ENCODE assay signal across 9 cellular contexts in the genomic region with DNA sequence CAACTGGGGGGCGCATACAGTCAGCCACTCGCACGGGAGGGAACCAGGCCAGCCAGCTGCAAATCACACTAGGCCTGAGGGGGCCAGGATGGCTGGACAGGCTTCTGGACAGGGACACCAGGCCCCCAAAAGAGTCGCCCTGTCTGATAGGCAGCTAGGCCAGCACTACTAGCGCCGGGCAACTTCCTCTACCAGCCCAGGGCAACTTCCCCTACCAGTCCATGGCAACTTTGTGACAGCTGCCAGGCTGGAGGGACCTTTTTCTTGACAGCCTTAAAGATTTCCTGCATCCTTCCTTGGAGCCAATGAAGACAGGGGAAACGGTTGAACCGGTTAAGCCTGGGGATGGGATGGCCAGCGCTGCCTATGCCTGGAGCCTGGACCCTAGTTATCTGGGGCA. TPM values are rescaled to one million over a fixed set of nuclear protein-coding genes. Genes with fewer than 3 reads are reported as not detected.
DNase-seq lines count a peak whose midpoint lies in the region; ATAC-seq and TF ChIP-seq lines count a peak whose summit lies in the region.
"Had no signal": no experiment of that assay in that cellular context is flagged by ENCODE, and none has a peak within 500 bp of the region (broad histone marks: within the 10 kb centered on the region; RNA-seq: fewer than 3 reads in every experiment).

No MANE protein-coding gene starts in this region.

- H2BK15ac ChIP-seq in mesenchymal stem cell (ENCODE audit: low read depth, poor library complexity, severe bottlenecking): no peak overlapping the region

- peak overlapping the region in 1 of 2 experiments; percentile 2 for H3K23ac ChIP-seq in mesenchymal stem cell (ENCODE audit: low read length in 2 of 2)

- no peak overlapping the region for H3K4me2 ChIP-seq in mesenchymal stem cell (ENCODE audit: low read length, poor library complexity, severe bottlenecking)

- H3K27ac ChIP-seq in mesenchymal stem cell (ENCODE audit: low read length, poor library complexity, severe bottlenecking) (peak overlapping the region; percentile 1), upper lobe of right lung (peak overlapping the region; percentile 94)
- H3K27ac ChIP-seq: SJCRH30 had no signal

- no peak overlapping the region for H3K4me3 ChIP-seq in mesenchymal stem cell (ENCODE audit: insufficient read depth in 1 of 2, low read depth in 1 of 2, low read length in 2 of 2)
- peak overlapping the region; percentile 53 for H3K4me3 ChIP-seq in upper lobe of right lung
- H3K4me3 ChIP-seq: SJCRH30 had no signal

- peaks cover 5% of the 10 kb centered on the region for H3K36me3 Mint-ChIP-seq in activated naive CD8-positive, alpha-beta T cell treated with anti-CD3 and anti-CD28 coated beads, Interleukin-2, amount 10 ng/mL, durations not matched to agents 7 days and 5 days

- 79% methylated on average over 9 of the region's 9 CpGs for WGBS in mesenchymal stem cell

- no peaks in the 10 kb centered on the region for H3K9me3 Mint-ChIP-seq in activated naive CD8-positive, alpha-beta T cell treated with anti-CD3 and anti-CD28 coated beads, Interleukin-2, amount 10 ng/mL, durations not matched to agents 7 days and 5 days

- POLR2A ChIA-PET in activated naive CD8-positive, alpha-beta T cell treated with anti-CD3 and anti-CD28 coated beads, Interleukin-2, amount 10 ng/mL, durations not matched to agents 7 days and 5 days (lab: Charles Lee): interaction anchor here (0.9 to 10.8 kb wide), 3 partner anchors 24 to 123 kb away, joined by 3 to 229 read pairs (median 6); a partner anchor contains a TSS

- peak overlapping the region; percentile 11 for H2AK5ac ChIP-seq in mesenchymal stem cell (ENCODE audit: low read length, severe bottlenecking)

- H4K91ac ChIP-seq in mesenchymal stem cell (ENCODE audit: low read length): peak overlapping the region; percentile 12

- H3K4me1 Mint-ChIP-seq in activated naive CD8-positive, alpha-beta T cell treated with anti-CD3 and anti-CD28 coated beads, Interleukin-2, amount 10 ng/mL, durations not matched to agents 7 days and 5 days: peaks cover 69% of the 10 kb centered on the region

- H3K4me1 ChIP-seq in mesenchymal stem cell (ENCODE audit: control insufficient read depth, insufficient read depth, low read depth, low read length): peaks cover 64% of the 10 kb centered on the region
- peaks cover 84% of the 10 kb centered on the region for H3K4me1 ChIP-seq in upper lobe of right lung

- peak; percentile 70 for DNase-seq in activated effector memory CD4-positive, alpha-beta T cell treated with anti-CD3 and anti-CD28 coated beads, Interleukin-2, amount 50 U/mL, for 16 hours
- no peak for DNase-seq in activated effector memory CD4-positive, alpha-beta T cell treated with Interleukin-2 at 50 U/mL for 16 hours
- DNase-seq in activated naive CD8-positive, alpha-beta T cell treated with anti-CD3 and anti-CD28 coated beads, Interleukin-2, amount 10 ng/mL, durations not matched to agents 7 days and 5 days: no peak
- DNase-seq in mesenchymal stem cell (no peak), upper lobe of right lung (no peak), inferior parietal cortex (ENCODE audit: extremely low spot score) (no peak), NCI-H226 (no peak), erythroblast (lab: John Stamatoyannopoulos, UW) (no peak)
- DNase-seq: SJCRH30 had no signal

- no peak overlapping the region for H2BK5ac ChIP-seq in mesenchymal stem cell (ENCODE audit: low read depth, low read length, poor library complexity, severe bottlenecking)

- peaks cover 0 to 4% of the 10 kb centered on the region in 2 experiments for H3K36me3 ChIP-seq in mesenchymal stem cell (ENCODE audit: control insufficient read depth in 1 of 2, insufficient read depth in 2 of 2, low read depth in 1 of 2, low read length in 2 of 2)
- no peaks in the 10 kb centered on the region for H3K36me3 ChIP-seq in upper lobe of right lung
- H3K36me3 ChIP-seq: SJCRH30 had no signal

- H3K18ac ChIP-seq in mesenchymal stem cell (ENCODE audit: low read depth in 1 of 2, low read length in 2 of 2): peak overlapping the region; percentile 87 to 95

- H2BK12ac ChIP-seq in mesenchymal stem cell (ENCODE audit: low read length in 2 of 2): peak overlapping the region; percentile 2 to 70

- H3K9me3 ChIP-seq in mesenchymal stem cell (ENCODE audit: control insufficient read depth, low read length) (no peaks in the 10 kb centered on the region), upper lobe of right lung (no peaks in the 10 kb centered on the region)
- H3K9me3 ChIP-seq: SJCRH30 had no signal

- H3K27me3 Mint-ChIP-seq in activated naive CD8-positive, alpha-beta T cell treated with anti-CD3 and anti-CD28 coated beads, Interleukin-2, amount 10 ng/mL, durations not matched to agents 7 days and 5 days: peaks cover 21% of the 10 kb centered on the region

- H3K9ac ChIP-seq in mesenchymal stem cell (ENCODE audit: low read length): peak overlapping the region; percentile 83

- intact Hi-C loops in upper lobe of right lung (cut with DNase I): no loop called here

- no peak for ATAC-seq in activated naive CD8-positive, alpha-beta T cell treated with anti-CD3 and anti-CD28 coated beads, Interleukin-2, amount 10 ng/mL, durations not matched to agents 7 days and 5 days (ENCODE audit: low read depth)
- ATAC-seq in upper lobe of right lung: peak; percentile 27

- TF ChIP-seq CTCF in upper lobe of right lung (IDR thresholded peaks at IDR 0.05): no peak

- no peak for TF ChIP-seq POLR2A in erythroblast (IDR thresholded peaks at IDR 0.05; ENCODE audit: low read length)

- H2AFZ ChIP-seq in mesenchymal stem cell (ENCODE audit: low read depth, low read length): no peak overlapping the region

- peak overlapping the region; percentile 78 for H3K27ac Mint-ChIP-seq in activated naive CD8-positive, alpha-beta T cell treated with anti-CD3 and anti-CD28 coated beads, Interleukin-2, amount 10 ng/mL, durations not matched to agents 7 days and 5 days

- H3K4ac ChIP-seq in mesenchymal stem cell (ENCODE audit: low read depth in 1 of 2, low read length in 2 of 2): peak overlapping the region; percentile 22 to 49

- peak overlapping the region; percentile 82 for H3K4me3 Mint-ChIP-seq in activated naive CD8-positive, alpha-beta T cell treated with anti-CD3 and anti-CD28 coated beads, Interleukin-2, amount 10 ng/mL, durations not matched to agents 7 days and 5 days

- H3K14ac ChIP-seq in mesenchymal stem cell (ENCODE audit: low read length in 2 of 2): peak overlapping the region in 1 of 2 experiments; percentile 37

- H4K8ac ChIP-seq in mesenchymal stem cell (ENCODE audit: low read length): peak overlapping the region; percentile 24

- peaks cover 3% of the 10 kb centered on the region for H3K79me1 ChIP-seq in mesenchymal stem cell (replicated peaks; ENCODE audit: low read length, poor library complexity, severe bottlenecking)

- peak overlapping the region; percentile 91 for H2BK120ac ChIP-seq in mesenchymal stem cell (ENCODE audit: low read depth, low read length)

- H3K27me3 ChIP-seq in mesenchymal stem cell (ENCODE audit: control insufficient read depth in 1 of 2, insufficient read depth in 1 of 2, low read length in 2 of 2): no peaks in the 10 kb centered on the region
- no peaks in the 10 kb centered on the region for H3K27me3 ChIP-seq in upper lobe of right lung

RNA-seq across cellular contexts. Expression of a gene that starts 5.1 kb away (rescaled TPM):
- total RNA-seq in activated naive CD8-positive, alpha-beta T cell treated with anti-CD3 and anti-CD28 coated beads, Interleukin-2, amount 10 ng/mL, durations not matched to agents 7 days and 5 days: 10 to 100 TPM; 21.6 to 21.8 TPM
- 8.7 TPM for polyA plus RNA-seq in mesenchymal stem cell (2013, experiment 1 of 2)
- polyA plus RNA-seq in mesenchymal stem cell (2013, experiment 2 of 2): 8.3 TPM
- total RNA-seq in upper lobe of right lung: 15.4 TPM

RNA-seq across cellular contexts. Expression of a gene that starts 49.1 kb away (rescaled TPM):
- total RNA-seq in activated naive CD8-positive, alpha-beta T cell treated with anti-CD3 and anti-CD28 coated beads, Interleukin-2, amount 10 ng/mL, durations not matched to agents 7 days and 5 days: 1 to 10 TPM; 2.5 to 3.3 TPM
- 7.7 TPM for polyA plus RNA-seq in mesenchymal stem cell (2013, experiment 1 of 2)
- 7.8 TPM for polyA plus RNA-seq in mesenchymal stem cell (2013, experiment 2 of 2)
- total RNA-seq in upper lobe of right lung: 11.8 TPM
